In genomic region chr1:59132353-59132752, GRCh38 we compare ENCODE assay signal across 19 cellular contexts.
DNase-seq lines count a peak whose midpoint lies in the region; ATAC-seq and TF ChIP-seq lines count a peak whose summit lies in the region.
"Had no signal": no experiment of that assay in that cellular context is flagged by ENCODE, and none has a peak within 500 bp of the region (broad histone marks: within the 10 kb centered on the region; RNA-seq: fewer than 3 reads in every experiment).

No MANE protein-coding gene starts in this region.

- H3K36me3 ChIP-seq in BLaER1 treated with 17β-estradiol and CSF1 and Interleukin-3, amounts not matched to agents 10 nM and 100 nM = no peaks in the 10 kb centered on the region
- H3K36me3 ChIP-seq in neuronal stem cell (replicated peaks in 1 of 2; ENCODE audit: control insufficient read depth in 2 of 2, insufficient read depth in 2 of 2, low read length in 2 of 2) = no peaks in the 10 kb centered on the region
- H3K36me3 ChIP-seq in CD8-positive, alpha-beta memory T cell (ENCODE audit: insufficient read depth, low read length) = no peaks in the 10 kb centered on the region

- peak overlapping the region; percentile 29 for H3K27ac Mint-ChIP-seq in WTC11
- H3K27ac Mint-ChIP-seq in CD8-positive, alpha-beta memory T cell = no peak overlapping the region
- H3K27ac Mint-ChIP-seq: HFFc6 had no signal

- H3K79me1 ChIP-seq in neuronal stem cell (ENCODE audit: low read depth, low read length) = no peaks in the 10 kb centered on the region

- peaks cover 8% of the 10 kb centered on the region for H3K36me3 Mint-ChIP-seq in WTC11
- peaks cover 0 to 3% (median 2%) of the 10 kb centered on the region in 3 donors for H3K36me3 Mint-ChIP-seq in CD8-positive, alpha-beta memory T cell

- H3K4ac ChIP-seq in neuronal stem cell (ENCODE audit: low read length) = no peak overlapping the region

- H4K91ac ChIP-seq in neuronal stem cell (ENCODE audit: low read depth, low read length, poor library complexity) = no peak overlapping the region

- no peak overlapping the region for H2BK120ac ChIP-seq in neuronal stem cell (ENCODE audit: low read depth, low read length)

- H3K27me3 ChIP-seq in BLaER1 treated with 17β-estradiol and CSF1 and Interleukin-3, amounts not matched to agents 10 nM and 100 nM = no peaks in the 10 kb centered on the region
- H3K27me3 ChIP-seq in neuronal stem cell (ENCODE audit: control insufficient read depth in 3 of 3, insufficient read depth in 3 of 3, low read depth in 1 of 3, low read length in 3 of 3) = no peaks in the 10 kb centered on the region
- no peaks in the 10 kb centered on the region for H3K27me3 ChIP-seq in CD8-positive, alpha-beta memory T cell (ENCODE audit: insufficient read depth, low read length, poor library complexity, severe bottlenecking)

- DNase-seq in WTC11 (ENCODE audit: low spot score) = no peak
- peak; percentile 22 for DNase-seq in iPS-NIHi11 (ENCODE audit: low spot score)
- no peak for DNase-seq in neuronal stem cell (ENCODE audit: low spot score)
- DNase-seq in CD8-positive, alpha-beta memory T cell = no peak
- no peak for DNase-seq in NCI-H526 (lab: John Stamatoyannopoulos, UW)
- DNase-seq in ecto neural progenitor cell (ENCODE audit: low spot score) = no peak
- DNase-seq: DMS 273 treated with DMSO at 0.1 percent for 48 hours, GF-D8, HFFc6, NCI-H1048, NCI-H1436 treated with DMSO at 0.1 percent for 48 hours, NCI-H2081, NCI-H510A, NCI-H82, PC-3 had no signal

- H2BK12ac ChIP-seq in neuronal stem cell (ENCODE audit: low read length) = no peak overlapping the region

- H4K20me1 ChIP-seq in BLaER1 treated with 17β-estradiol and CSF1 and Interleukin-3, amounts not matched to agents 10 nM and 100 nM = no peaks in the 10 kb centered on the region

- H3K4me2 ChIP-seq in BLaER1 treated with 17β-estradiol and CSF1 and Interleukin-3, amounts not matched to agents 10 nM and 100 nM = peak overlapping the region; percentile 3 to 54 (median 34); a peak in 18 of 22 replicates
- H3K4me2 ChIP-seq in neuronal stem cell (ENCODE audit: insufficient read depth, low read length, poor library complexity, severe bottlenecking) = no peak overlapping the region
- H3K4me2 ChIP-seq: KMS-11 had no signal

- H3K18ac ChIP-seq in neuronal stem cell (ENCODE audit: low read length) = no peak overlapping the region

- no peak overlapping the region for H3K9ac ChIP-seq in BLaER1 treated with 17β-estradiol and CSF1 and Interleukin-3, amounts not matched to agents 10 nM and 100 nM
- no peak overlapping the region for H3K9ac ChIP-seq in neuronal stem cell (ENCODE audit: low read depth, low read length, poor library complexity)
- H3K9ac ChIP-seq: KMS-11 had no signal

- H2AK5ac ChIP-seq in neuronal stem cell (ENCODE audit: low read depth, low read length) = no peak overlapping the region

- peaks cover 27% of the 10 kb centered on the region for H3K4me1 Mint-ChIP-seq in WTC11
- no peaks in the 10 kb centered on the region for H3K4me1 Mint-ChIP-seq in CD8-positive, alpha-beta memory T cell

- H3K14ac ChIP-seq in neuronal stem cell (ENCODE audit: low read length) = no peak overlapping the region

- no peak overlapping the region for H2BK5ac ChIP-seq in neuronal stem cell (ENCODE audit: low read length)

- no peak overlapping the region for H3K23ac ChIP-seq in neuronal stem cell (ENCODE audit: low read depth, low read length, poor library complexity)

- no peak; the same call in 1 of the 2 replicates for ATAC-seq in WTC11
- ATAC-seq: HepG2, PC-3 had no signal

- no peak overlapping the region for H3K4me3 Mint-ChIP-seq in WTC11
- H3K4me3 Mint-ChIP-seq in CD8-positive, alpha-beta memory T cell = no peak overlapping the region
- H3K4me3 Mint-ChIP-seq: HFFc6 had no signal

- H2AFZ ChIP-seq in neuronal stem cell (ENCODE audit: low read length) = peak overlapping the region; percentile 61

- H3K9me3 ChIP-seq in BLaER1 treated with 17β-estradiol and CSF1 and Interleukin-3, amounts not matched to agents 10 nM and 100 nM (replicated peaks in 1 of 11) = peaks cover 0 to 9% (median 0%) of the 10 kb centered on the region in 11 experiments; a peak in 2 of 22 replicates
- peaks cover 0 to 7% of the 10 kb centered on the region in 2 donors for H3K9me3 ChIP-seq in neuronal stem cell (replicated peaks in 1 of 2; ENCODE audit: control insufficient read depth in 2 of 2, insufficient read depth in 1 of 2, low read depth in 1 of 2, low read length in 2 of 2)
- no peaks in the 10 kb centered on the region for H3K9me3 ChIP-seq in CD8-positive, alpha-beta memory T cell (ENCODE audit: low read length)

- H2BK15ac ChIP-seq in neuronal stem cell (ENCODE audit: low read length) = no peak overlapping the region

- no CpG with 5 or more reads among the region's 3 CpGs for WGBS in neuronal stem cell (ENCODE audit: extremely low coverage in 2 of 2, insufficient read length in 2 of 2, insufficient replicate concordance in 1 of 2), 2 donors

- no peak for TF ChIP-seq CTCF in WTC11 (IDR thresholded peaks at IDR 0.05)

- no peak overlapping the region for H3K4me3 ChIP-seq in BLaER1 treated with 17β-estradiol and CSF1 and Interleukin-3, amounts not matched to agents 10 nM and 100 nM
- no peak overlapping the region for H3K4me3 ChIP-seq in neuronal stem cell (ENCODE audit: low read length in 2 of 2)
- no peak overlapping the region for H3K4me3 ChIP-seq in CD8-positive, alpha-beta memory T cell (ENCODE audit: low read length)

- CTCF ChIA-PET in WTC11 (lab: Charles Lee) = no interaction called here
- CTCF ChIA-PET in CD8-positive, alpha-beta memory T cell (lab: Charles Lee) = no interaction called here

- peaks cover 9% of the 10 kb centered on the region for H3K9me3 Mint-ChIP-seq in WTC11
- no peaks in the 10 kb centered on the region for H3K9me3 Mint-ChIP-seq in CD8-positive, alpha-beta memory T cell
- H3K9me3 Mint-ChIP-seq: HFFc6 had no signal

- peaks cover 21 to 24% (median 23%) of the 10 kb centered on the region in 10 experiments for H3K4me1 ChIP-seq in BLaER1 treated with 17β-estradiol and CSF1 and Interleukin-3, amounts not matched to agents 10 nM and 100 nM
- H3K4me1 ChIP-seq in neuronal stem cell (ENCODE audit: control insufficient read depth in 2 of 2, insufficient read depth in 1 of 2, low read depth in 1 of 2, low read length in 2 of 2) = peaks cover 7 to 18% of the 10 kb centered on the region in 2 donors
- no peaks in the 10 kb centered on the region for H3K4me1 ChIP-seq in CD8-positive, alpha-beta memory T cell (ENCODE audit: insufficient read depth, low read length)

- no peak overlapping the region for H4K8ac ChIP-seq in neuronal stem cell (ENCODE audit: low read depth, low read length)

- POLR2A ChIA-PET in WTC11 (lab: Charles Lee) = no interaction called here
- POLR2A ChIA-PET in CD8-positive, alpha-beta memory T cell (lab: Charles Lee) = no interaction called here

- H3K27ac ChIP-seq in BLaER1 treated with 17β-estradiol and CSF1 and Interleukin-3, amounts not matched to agents 10 nM and 100 nM = no peak overlapping the region
- H3K27ac ChIP-seq in neuronal stem cell (replicated peaks; ENCODE audit: low read length) = no peak overlapping the region
- no peak overlapping the region for H3K27ac ChIP-seq in CD8-positive, alpha-beta memory T cell (ENCODE audit: low read depth, low read length)
- H3K27ac ChIP-seq: C4-2B, KMS-11 had no signal

- H3K27me3 Mint-ChIP-seq in WTC11 (ENCODE audit: low read depth) = no peaks in the 10 kb centered on the region
- H3K27me3 Mint-ChIP-seq in CD8-positive, alpha-beta memory T cell = peaks cover 11 to 26% of the 10 kb centered on the region in 2 donors

TF ChIP-seq in WTC11, 78 proteins besides CTCF, POLR2A, EP300 and RAD21 (continues in another document):
- TF ChIP-seq EMX1 (CRISPR knock-in tag; IDR thresholded peaks at IDR 0.05) = no peak
- no peak for TF ChIP-seq SMAD3 (CRISPR knock-in tag; IDR thresholded peaks at IDR 0.05; ENCODE audit: borderline replicate concordance)
- no peak for TF ChIP-seq PRDM15 (CRISPR knock-in tag; IDR thresholded peaks at IDR 0.05)
- TF ChIP-seq CREB1 (CRISPR knock-in tag; IDR thresholded peaks at IDR 0.05) = no peak
- no peak for TF ChIP-seq ERG (CRISPR knock-in tag; IDR thresholded peaks at IDR 0.05)
